ENCODE assay signal across 1 cellular context in genomic region chr5:56588636-56589485, GRCh38.
TF ChIP-seq lines count a peak whose summit lies in the region.

No MANE protein-coding gene starts in this region.

TF ChIP-seq in GM12878, 131 proteins besides CTCF, POLR2A, EP300 and RAD21 (continued from another document and continues in another):
- TF ChIP-seq USF2 (IDR thresholded peaks at IDR 0.05; ENCODE audit: borderline replicate concordance, low read depth, low read length) (no peak), SP1 (IDR thresholded peaks at IDR 0.05; ENCODE audit: low read depth, low read length) (peak; percentile 82), CBX5 (IDR thresholded peaks at IDR 0.05; ENCODE audit: low read depth) (peak; percentile 41; the same call in 1 of the 2 replicates), ZSCAN29 (IDR thresholded peaks at IDR 0.05) (no peak), HDAC2 (IDR thresholded peaks at IDR 0.05) (no peak), EED (IDR thresholded peaks at IDR 0.05; ENCODE audit: low read depth) (peak; percentile 52; the same call in 1 of the 2 replicates), STAT1 (conservative IDR thresholded peaks at IDR 0.05) (no peak), CHD1 (IDR thresholded peaks at IDR 0.05; ENCODE audit: low read depth, low read length) (no peak), NR2C2 (IDR thresholded peaks at IDR 0.05; ENCODE audit: borderline replicate concordance, control insufficient read depth, insufficient read length, low read depth) (no peak), YBX1 (IDR thresholded peaks at IDR 0.05) (no peak), ZBED1 (IDR thresholded peaks at IDR 0.05; ENCODE audit: borderline replicate concordance) (no peak), TBL1XR1 (IDR thresholded peaks at IDR 0.05; ENCODE audit: low read depth, low read length) (no peak), MTA3 (IDR thresholded peaks at IDR 0.05; ENCODE audit: borderline replicate concordance, low read length) (no peak), ATF2 (IDR thresholded peaks at IDR 0.05; ENCODE audit: low read length) (no peak), BMI1 (IDR thresholded peaks at IDR 0.05; ENCODE audit: borderline replicate concordance) (peak; percentile 90), STAT3 (IDR thresholded peaks at IDR 0.05; ENCODE audit: low read depth, low read length) (no peak), RAD51 (IDR thresholded peaks at IDR 0.05) (no peak), CHD2 (IDR thresholded peaks at IDR 0.05; ENCODE audit: borderline replicate concordance, low read depth, low read length) (peak; percentile 54; the same call in 1 of the 2 replicates), IRF4 (IDR thresholded peaks at IDR 0.05; ENCODE audit: low read depth, low read length) (no peak; the same call in 1 of the 2 replicates), MLLT1 (IDR thresholded peaks at IDR 0.05) (no peak), POU2F2 (IDR thresholded peaks at IDR 0.05; ENCODE audit: borderline replicate concordance, low read depth, low read length) (peak; percentile 56; the same call in 1 of the 3 replicates), NKRF (conservative IDR thresholded peaks at IDR 0.05) (no peak), SREBF2 (IDR thresholded peaks at IDR 0.05; ENCODE audit: low read length) (no peak), IKZF2 (IDR thresholded peaks at IDR 0.05) (peak; percentile 57 to 66; a peak in 2 of 4 replicates), ASH2L (IDR thresholded peaks at IDR 0.05; ENCODE audit: borderline replicate concordance, low read depth) (no peak), BCL11A (IDR thresholded peaks at IDR 0.05; ENCODE audit: low read depth, low read length) (peak; percentile 54), PML (IDR thresholded peaks at IDR 0.05; ENCODE audit: low read length) (no peak; the same call in 1 of the 2 replicates), HSF1 (IDR thresholded peaks at IDR 0.05; ENCODE audit: low read depth, low read length) (no peak), WRNIP1 (IDR thresholded peaks at IDR 0.05; ENCODE audit: borderline replicate concordance, low read depth, low read length) (no peak), IKZF1 (conservative IDR thresholded peaks at IDR 0.05) (peak; percentile 57), ZBTB4 (CRISPR knock-in tag; IDR thresholded peaks at IDR 0.05) (no peak), TARDBP (IDR thresholded peaks at IDR 0.05; ENCODE audit: borderline replicate concordance) (no peak), IRF3 (IDR thresholded peaks at IDR 0.05) (no peak), RFX5 (IDR thresholded peaks at IDR 0.05; ENCODE audit: low read depth, low read length) (no peak; the same call in 1 of the 2 replicates), NRF1 (conservative IDR thresholded peaks at IDR 0.05; ENCODE audit: low read depth, low read length) (no peak), ZNF384 (IDR thresholded peaks at IDR 0.05; ENCODE audit: borderline replicate concordance, low read depth, low read length) (no peak), NR2F1 (conservative IDR thresholded peaks at IDR 0.05) (no peak), FOXK2 (IDR thresholded peaks at IDR 0.05) (no peak), CEBPZ (IDR thresholded peaks at IDR 0.05; ENCODE audit: low read depth, low read length) (no peak), FOS (IDR thresholded peaks at IDR 0.05; ENCODE audit: borderline replicate concordance, extremely low read depth, insufficient read length) (no peak), GABPA (IDR thresholded peaks at IDR 0.05; ENCODE audit: low read depth) (no peak), ZZZ3 (IDR thresholded peaks at IDR 0.05; ENCODE audit: control insufficient read depth, insufficient read length, low read depth) (no peak), ESRRA (IDR thresholded peaks at IDR 0.05; ENCODE audit: low read length) (no peak), MYC (IDR thresholded peaks at IDR 0.05; ENCODE audit: insufficient read depth, insufficient read length, insufficient replicate concordance, low read length, severe bottlenecking) (no peak), ETV6 (conservative IDR thresholded peaks at IDR 0.05 in 1 of 2, IDR thresholded peaks at IDR 0.05 in 1 of 2; ENCODE audit: borderline replicate concordance in 1 of 2, low read depth in 1 of 2) (peak in 1 of 2 experiments; percentile 74; a peak in 2 of 4 replicates), MTA2 (IDR thresholded peaks at IDR 0.05; ENCODE audit: low read depth) (0 out of 2 replicates have a peak, but pooled peaks have one; percentile 27), CBFB (IDR thresholded peaks at IDR 0.05; ENCODE audit: low read depth) (no peak), RELA (IDR thresholded peaks at IDR 0.05; ENCODE audit: borderline replicate concordance, partially characterized antibody) (peak; percentile 49), ZNF207 (IDR thresholded peaks at IDR 0.05; ENCODE audit: borderline replicate concordance) (peak; percentile 20; the same call in 1 of the 2 replicates), ELK1 (IDR thresholded peaks at IDR 0.05; ENCODE audit: low read depth, low read length) (peak; percentile 37; the same call in 1 of the 2 replicates)
